12 cellular contexts compared by ENCODE assay signal in genomic region chr10:74854610-74855009, GRCh38. TPM values are rescaled to one million over a fixed set of nuclear protein-coding genes. Genes with fewer than 3 reads are reported as not detected.
DNase-seq lines count a peak whose midpoint lies in the region; ATAC-seq and TF ChIP-seq lines count a peak whose summit lies in the region.
"Had no signal": no experiment of that assay in that cellular context is flagged by ENCODE, and none has a peak within 500 bp of the region (broad histone marks: within the 10 kb centered on the region; RNA-seq: fewer than 3 reads in every experiment).

No MANE protein-coding gene starts in this region.

- no peak overlapping the region for H3K27ac ChIP-seq in CD8-positive, alpha-beta T cell (ENCODE audit: low read depth, low read length)
- peak overlapping the region; percentile 17; the same call in 1 of the 2 replicates for H3K27ac ChIP-seq in VCaP

- no peaks in the 10 kb centered on the region for H3K36me3 ChIP-seq in CD8-positive, alpha-beta T cell (ENCODE audit: insufficient read depth, low read length)

- CTCF ChIA-PET in CD8-positive, alpha-beta T cell (lab: Charles Lee) = no interaction called here

- no peaks in the 10 kb centered on the region for H3K27me3 Mint-ChIP-seq in CD8-positive, alpha-beta T cell (ENCODE audit: low read depth)
- no peaks in the 10 kb centered on the region for H3K27me3 Mint-ChIP-seq in naive B cell

- H3K27me3 ChIP-seq in CD8-positive, alpha-beta T cell (ENCODE audit: insufficient read depth, low read length) = no peaks in the 10 kb centered on the region

- intact Hi-C loops in CD8-positive, alpha-beta T cell (cut with DNase I, micrococcal nuclease) = no loop called here

- H3K9me3 ChIP-seq in CD8-positive, alpha-beta T cell (ENCODE audit: low read length) = no peaks in the 10 kb centered on the region

- no peak for TF ChIP-seq CTCF in CD8-positive, alpha-beta T cell (IDR thresholded peaks at IDR 0.05)
- no peak for TF ChIP-seq CTCF in VCaP (conservative IDR thresholded peaks at IDR 0.05)

- DNase-seq in CD8-positive, alpha-beta T cell = no peak
- DNase-seq in naive B cell = no peak
- DNase-seq in NCI-H510A treated with DMSO at 0.1 percent for 48 hours (lab: John Stamatoyannopoulos, UW) = no peak
- DNase-seq in amygdala (lab: John Stamatoyannopoulos, UW) = no peak
- DNase-seq in NCI-H524 (lab: John Stamatoyannopoulos, UW) = no peak
- DNase-seq: cortex of kidney, DMS153, midbrain, NCI-H1694 treated with DMSO at 0.1 percent for 48 hours had no signal

- H3K4me1 ChIP-seq in CD8-positive, alpha-beta T cell (ENCODE audit: insufficient read depth, low read length) = peaks cover 31% of the 10 kb centered on the region

- POLR2A ChIA-PET in CD8-positive, alpha-beta T cell (lab: Charles Lee) = no interaction called here

- H3K27ac Mint-ChIP-seq in CD8-positive, alpha-beta T cell = peak overlapping the region; percentile 60
- H3K27ac Mint-ChIP-seq in naive B cell = peak overlapping the region; percentile 95 to 98 (median 97)

- ATAC-seq in CD8-positive, alpha-beta T cell = no peak
- peak; percentile 44 for ATAC-seq in GM21576 (IDR thresholded peaks at IDR 0.05; ENCODE audit: unreplicated experiment)
- ATAC-seq in naive B cell (ENCODE audit: low read depth in 2 of 2) = no peak
- no peak for ATAC-seq in GM18861 (IDR thresholded peaks at IDR 0.05; ENCODE audit: unreplicated experiment)

- peaks cover 25% of the 10 kb centered on the region for H3K36me3 Mint-ChIP-seq in CD8-positive, alpha-beta T cell
- H3K36me3 Mint-ChIP-seq in naive B cell = peaks cover 0 to 10% of the 10 kb centered on the region in 2 donors

- H3K4me1 Mint-ChIP-seq in CD8-positive, alpha-beta T cell (ENCODE audit: low read depth) = peaks cover 60% of the 10 kb centered on the region
- peaks cover 33 to 54% (median 45%) of the 10 kb centered on the region in 3 donors for H3K4me1 Mint-ChIP-seq in naive B cell

- no peak overlapping the region for H3K4me3 ChIP-seq in CD8-positive, alpha-beta T cell (ENCODE audit: low read depth, low read length)

- H3K9me3 Mint-ChIP-seq in CD8-positive, alpha-beta T cell = peaks cover 2% of the 10 kb centered on the region
- H3K9me3 Mint-ChIP-seq in naive B cell = no peaks in the 10 kb centered on the region

- peak overlapping the region; percentile 42 for H3K4me3 Mint-ChIP-seq in CD8-positive, alpha-beta T cell
- peak overlapping the region in 5 of 8 donors; percentile 47 to 80 (median 71) for H3K4me3 Mint-ChIP-seq in naive B cell

RNA-seq across cellular contexts. Expression of gene KAT6B, which starts 28.2 kb away (rescaled TPM):
- total RNA-seq in CD8-positive, alpha-beta T cell = 10 to 100 TPM; 73.0 to 74.7 TPM
- 10 to 100 TPM; 12.0 to 42.5 (median 29.4) TPM for polyA plus RNA-seq in naive B cell (ENCODE audit: low read depth in 6 of 6)
